ENCODE assay signal across 11 cellular contexts in genomic region chr6:79040083-79040482, GRCh38. TPM values are rescaled to one million over a fixed set of nuclear protein-coding genes. Genes with fewer than 3 reads are reported as not detected.
DNase-seq lines count a peak whose midpoint lies in the region; ATAC-seq and TF ChIP-seq lines count a peak whose summit lies in the region.
"Had no signal": no experiment of that assay in that cellular context is flagged by ENCODE, and none has a peak within 500 bp of the region (broad histone marks: within the 10 kb centered on the region; RNA-seq: fewer than 3 reads in every experiment).

No MANE protein-coding gene starts in this region.

- H2AFZ ChIP-seq in IMR-90 (replicated peaks; ENCODE audit: low read length, poor library complexity) = no peak overlapping the region
- H2AFZ ChIP-seq in smooth muscle cell (ENCODE audit: low read depth) = no peak overlapping the region

- no peaks in the 10 kb centered on the region for H3K9me3 Mint-ChIP-seq in activated T-cell treated with anti-CD3 and anti-CD28 coated beads, Interleukin-2, amount 50 U/mL, for 4 hours
- H3K9me3 Mint-ChIP-seq: WTC11 had no signal

- peaks cover 56% of the 10 kb centered on the region for H3K4me1 Mint-ChIP-seq in activated T-cell treated with anti-CD3 and anti-CD28 coated beads, Interleukin-2, amount 50 U/mL, for 4 hours (ENCODE audit: low read depth)

- peaks cover 43% of the 10 kb centered on the region for H3K36me3 Mint-ChIP-seq in activated T-cell treated with anti-CD3 and anti-CD28 coated beads, Interleukin-2, amount 50 U/mL, for 4 hours (ENCODE audit: insufficient read depth)

- in situ Hi-C loops in IMR-90 (cut with MboI; ENCODE audit: low sequenced_read_pairs) = no loop called here

- H2AK5ac ChIP-seq in IMR-90 (ENCODE audit: low read depth, low read length) = no peak overlapping the region

- no peak overlapping the region for H3K23ac ChIP-seq in IMR-90 (ENCODE audit: low read depth, low read length)

- no peaks in the 10 kb centered on the region for H3F3A ChIP-seq in smooth muscle cell (ENCODE audit: low read depth)

- no peaks in the 10 kb centered on the region for H3K27me3 Mint-ChIP-seq in activated T-cell treated with anti-CD3 and anti-CD28 coated beads, Interleukin-2, amount 50 U/mL, for 4 hours (ENCODE audit: low read depth)

- peaks cover 3% of the 10 kb centered on the region; the same call in 1 of the 2 replicates for H3K9me3 ChIP-seq in IMR-90 (ENCODE audit: control insufficient read depth, insufficient read depth, low read length)
- no peaks in the 10 kb centered on the region for H3K9me3 ChIP-seq in smooth muscle cell (replicated peaks; ENCODE audit: low read depth)

- H3K14ac ChIP-seq in IMR-90 (replicated peaks; ENCODE audit: low read depth, low read length) = no peak overlapping the region

- H3K4ac ChIP-seq in IMR-90 (ENCODE audit: low read depth, low read length) = no peak overlapping the region

- POLR2A ChIA-PET in IMR-90 (lab: Charles Lee; ENCODE audit: unreplicated experiment) = no interaction called here

- dilution Hi-C loops in IMR-90 (cut with HindIII; ENCODE audit: low sequenced_read_pairs, unreplicated experiment) = no loop called here

- peak; percentile 92 to 96 for ATAC-seq in activated T-cell treated with anti-CD3 and anti-CD28 coated beads, Interleukin-2, amount 50 U/mL, for 4 hours
- ATAC-seq in HG02678 (IDR thresholded peaks at IDR 0.05; ENCODE audit: unreplicated experiment) (peak; percentile 76), IMR-90 (ENCODE audit: low read depth) (no peak), left lobe of liver (no peak)
- ATAC-seq: K562, WTC11 had no signal

- H3K9ac ChIP-seq in IMR-90 (ENCODE audit: low read depth, low read length) (no peak overlapping the region), smooth muscle cell (ENCODE audit: low read depth) (no peak overlapping the region)

- no peak overlapping the region for H3K4me3 Mint-ChIP-seq in activated T-cell treated with anti-CD3 and anti-CD28 coated beads, Interleukin-2, amount 50 U/mL, for 4 hours
- H3K4me3 Mint-ChIP-seq: WTC11 had no signal

- H3K27me3 ChIP-seq in IMR-90 (ENCODE audit: control insufficient read depth, insufficient read depth, low read length) (no peaks in the 10 kb centered on the region), smooth muscle cell (ENCODE audit: low read depth) (no peaks in the 10 kb centered on the region)
- H3K27me3 ChIP-seq: cardiac muscle cell had no signal

- intact Hi-C loops in IMR-90 (cut with micrococcal nuclease) = no loop called here

- H3K4me1 ChIP-seq in IMR-90 (ENCODE audit: control insufficient read depth, insufficient read depth, low read length) = peaks cover 3% of the 10 kb centered on the region; the same call in 1 of the 2 replicates
- no peaks in the 10 kb centered on the region for H3K4me1 ChIP-seq in smooth muscle cell (ENCODE audit: low read depth)

- H3K4me2 ChIP-seq in IMR-90 (ENCODE audit: low read depth, low read length) (no peak overlapping the region), smooth muscle cell (no peak overlapping the region)

- H2BK5ac ChIP-seq in IMR-90 (ENCODE audit: low read depth, low read length, poor library complexity, severe bottlenecking) = no peak overlapping the region

- peaks cover 21% of the 10 kb centered on the region for H3K79me2 ChIP-seq in smooth muscle cell (ENCODE audit: low read depth)

- TF ChIP-seq RAD21 in IMR-90 (IDR thresholded peaks at IDR 0.05; ENCODE audit: low read length) = no peak

- CTCF ChIA-PET in IMR-90 (lab: Yijun Ruan, JAX) = no interaction called here

- BruUV-seq in IMR-90 (replicated peaks; lab: Mats Ljungman, UMichigan) = no TSS peak

- no peak overlapping the region for H2BK20ac ChIP-seq in IMR-90 (ENCODE audit: low read depth, low read length)

- H3K36me3 ChIP-seq in IMR-90 (ENCODE audit: control insufficient read depth, insufficient read depth, low read length) (peaks cover 6% of the 10 kb centered on the region; the same call in 1 of the 2 replicates), smooth muscle cell (ENCODE audit: low read depth) (peaks cover 9% of the 10 kb centered on the region)

- H2AK9ac ChIP-seq in IMR-90 (replicated peaks; ENCODE audit: low read depth, low read length, poor library complexity) = no peak overlapping the region

- no peak overlapping the region for H3K18ac ChIP-seq in IMR-90 (ENCODE audit: low read depth, low read length)

- H3K27ac ChIP-seq in IMR-90 (ENCODE audit: insufficient read depth, low read length) (no peak overlapping the region), smooth muscle cell (ENCODE audit: low read depth) (peak overlapping the region; percentile 15)
- H3K27ac ChIP-seq: cardiac muscle cell had no signal

- no peak overlapping the region for H3K56ac ChIP-seq in IMR-90 (ENCODE audit: extremely low read depth, insufficient read depth, low read length)

- TF ChIP-seq CTCF in IMR-90 (conservative IDR thresholded peaks at IDR 0.05; ENCODE audit: low read depth, low read length) (no peak), smooth muscle cell (IDR thresholded peaks at IDR 0.05; ENCODE audit: borderline replicate concordance, insufficient read depth, poor library complexity, severe bottlenecking) (no peak)

- DNase-seq in activated T-cell treated with anti-CD3 and anti-CD28 coated beads, Interleukin-2, amount 50 U/mL, for 4 hours = no peak
- DNase-seq in activated T-cell treated with anti-CD3 and anti-CD28 coated beads, Interleukin-2, amount 50 U/mL, for 1 hour = no peak
- DNase-seq in IMR-90 (peak; percentile 53), smooth muscle cell (lab: John Stamatoyannopoulos, UW; ENCODE audit: unreplicated experiment) (no peak), HK-2 (ENCODE audit: unreplicated experiment) (no peak), pons (ENCODE audit: low spot score) (no peak), left lobe of liver (ENCODE audit: low spot score) (no peak)

- no peaks in the 10 kb centered on the region for H3K9me1 ChIP-seq in IMR-90 (ENCODE audit: insufficient read depth, low read length)

- no peak overlapping the region for H4K8ac ChIP-seq in IMR-90 (ENCODE audit: low read depth in 2 of 2, low read length in 2 of 2)

- no peak for TF ChIP-seq POLR2A in IMR-90 (IDR thresholded peaks at IDR 0.05; ENCODE audit: low read depth, low read length)

- H4K5ac ChIP-seq in IMR-90 (ENCODE audit: low read depth, low read length) = no peak overlapping the region

- H3K79me1 ChIP-seq in IMR-90 (ENCODE audit: low read depth in 1 of 2, low read length in 2 of 2) = peaks cover under 1 to 8% of the 10 kb centered on the region in 2 experiments; a peak in 3 of 4 replicates

- H4K20me1 ChIP-seq in IMR-90 (ENCODE audit: insufficient read depth, low read length) (no peaks in the 10 kb centered on the region), smooth muscle cell (ENCODE audit: low read depth) (peaks cover 42% of the 10 kb centered on the region)

- H2BK120ac ChIP-seq in IMR-90 (ENCODE audit: low read depth, low read length) = no peak overlapping the region

- H2BK15ac ChIP-seq in IMR-90 (ENCODE audit: low read depth, low read length) = no peak overlapping the region

- no peak overlapping the region for H4K91ac ChIP-seq in IMR-90 (ENCODE audit: insufficient read depth, low read depth, low read length)

- no peak overlapping the region for H3K4me3 ChIP-seq in IMR-90 (ENCODE audit: insufficient read depth, low read depth, low read length)
- no peak overlapping the region for H3K4me3 ChIP-seq in smooth muscle cell
- H3K4me3 ChIP-seq: cardiac muscle cell, K562 had no signal

TF ChIP-seq in IMR-90, 13 proteins besides CTCF, POLR2A, EP300 and RAD21:
- no peak for TF ChIP-seq FOS (IDR thresholded peaks at IDR 0.05; ENCODE audit: low read depth, low read length)
- TF ChIP-seq MAFK (IDR thresholded peaks at IDR 0.05; ENCODE audit: low read depth, low read length) = no peak
- no peak for TF ChIP-seq MAZ (IDR thresholded peaks at IDR 0.05; ENCODE audit: borderline replicate concordance, low read depth, low read length)
- no peak for TF ChIP-seq SMC3 (IDR thresholded peaks at IDR 0.05; ENCODE audit: low read depth, low read length)
- TF ChIP-seq, protein P1, sequence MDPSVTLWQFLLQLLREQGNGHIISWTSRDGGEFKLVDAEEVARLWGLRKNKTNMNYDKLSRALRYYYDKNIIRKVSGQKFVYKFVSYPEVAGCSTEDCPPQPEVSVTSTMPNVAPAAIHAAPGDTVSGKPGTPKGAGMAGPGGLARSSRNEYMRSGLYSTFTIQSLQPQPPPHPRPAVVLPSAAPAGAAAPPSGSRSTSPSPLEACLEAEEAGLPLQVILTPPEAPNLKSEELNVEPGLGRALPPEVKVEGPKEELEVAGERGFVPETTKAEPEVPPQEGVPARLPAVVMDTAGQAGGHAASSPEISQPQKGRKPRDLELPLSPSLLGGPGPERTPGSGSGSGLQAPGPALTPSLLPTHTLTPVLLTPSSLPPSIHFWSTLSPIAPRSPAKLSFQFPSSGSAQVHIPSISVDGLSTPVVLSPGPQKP (IDR thresholded peaks at IDR 0.05; ENCODE audit: borderline replicate concordance, low read depth, low read length) = no peak
- TF ChIP-seq CHD1 (IDR thresholded peaks at IDR 0.05; ENCODE audit: low read depth, low read length) = no peak
- no peak for TF ChIP-seq RFX5 (IDR thresholded peaks at IDR 0.05; ENCODE audit: low read depth, low read length)
- TF ChIP-seq, protein P2, sequence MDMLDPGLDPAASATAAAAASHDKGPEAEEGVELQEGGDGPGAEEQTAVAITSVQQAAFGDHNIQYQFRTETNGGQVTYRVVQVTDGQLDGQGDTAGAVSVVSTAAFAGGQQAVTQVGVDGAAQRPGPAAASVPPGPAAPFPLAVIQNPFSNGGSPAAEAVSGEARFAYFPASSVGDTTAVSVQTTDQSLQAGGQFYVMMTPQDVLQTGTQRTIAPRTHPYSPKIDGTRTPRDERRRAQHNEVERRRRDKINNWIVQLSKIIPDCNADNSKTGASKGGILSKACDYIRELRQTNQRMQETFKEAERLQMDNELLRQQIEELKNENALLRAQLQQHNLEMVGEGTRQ (IDR thresholded peaks at IDR 0.05; ENCODE audit: low read depth, low read length) = no peak
- TF ChIP-seq MXI1 (IDR thresholded peaks at IDR 0.05; ENCODE audit: borderline replicate concordance, low read depth, low read length) = no peak
- no peak for TF ChIP-seq BHLHE40 (IDR thresholded peaks at IDR 0.05; ENCODE audit: low read depth, low read length)
- TF ChIP-seq RCOR1 (IDR thresholded peaks at IDR 0.05; ENCODE audit: insufficient replicate concordance, low read length) = no peak
- no peak for TF ChIP-seq CEBPB (IDR thresholded peaks at IDR 0.05; ENCODE audit: low read depth, low read length)
- no peak for TF ChIP-seq NFE2L2 (IDR thresholded peaks at IDR 0.05; ENCODE audit: low read depth, low read length)
TF ChIP-seq in IMR-90: peak in this region for 0.

RNA-seq across cellular contexts. Expression of gene PHIP, which starts 38.0 kb away (rescaled TPM):
- total RNA-seq in activated T-cell treated with anti-CD3 and anti-CD28 coated beads, Interleukin-2, amount 50 U/mL, for 4 hours = 10 to 100 TPM; 17.0 to 18.4 (median 17.6) TPM
- 20.4 and 32.2 TPM in 2 replicates for total RNA-seq in IMR-90 (2012; rRNA removed)
- polyA plus RNA-seq in IMR-90 (2012; rRNA removed) = 2.7 and 3.4 TPM in 2 replicates
- polyA plus RNA-seq in IMR-90 (2012; cell fraction: cytosol; rRNA removed) = 0.32 and 0.42 TPM in 2 replicates
- polyA plus RNA-seq in IMR-90 (2012; cell fraction: nucleus; rRNA removed; ENCODE audit: low replicate concordance) = 0.83 and 7.2 TPM in 2 replicates
- 29.4 and 32.6 TPM in 2 replicates for total RNA-seq in smooth muscle cell
- 7.8 and 9.2 TPM in 2 replicates for polyA plus RNA-seq in smooth muscle cell
- total RNA-seq in left lobe of liver = 4.9 TPM

Comparison
In these comparisons a context has a peak if more than half of its experiments do, and no peak if none do; other contexts are left out.
1. ATAC-seq: peak in activated T-cell treated with anti-CD3 and anti-CD28 coated beads, Interleukin-2, amount 50 U/mL, for 4 hours (2 of 2) and HG02678 (single experiment); none in IMR-90 (single experiment) and left lobe of liver (single experiment).